ENCODE assay signal across 19 cellular contexts in the genomic region with DNA sequence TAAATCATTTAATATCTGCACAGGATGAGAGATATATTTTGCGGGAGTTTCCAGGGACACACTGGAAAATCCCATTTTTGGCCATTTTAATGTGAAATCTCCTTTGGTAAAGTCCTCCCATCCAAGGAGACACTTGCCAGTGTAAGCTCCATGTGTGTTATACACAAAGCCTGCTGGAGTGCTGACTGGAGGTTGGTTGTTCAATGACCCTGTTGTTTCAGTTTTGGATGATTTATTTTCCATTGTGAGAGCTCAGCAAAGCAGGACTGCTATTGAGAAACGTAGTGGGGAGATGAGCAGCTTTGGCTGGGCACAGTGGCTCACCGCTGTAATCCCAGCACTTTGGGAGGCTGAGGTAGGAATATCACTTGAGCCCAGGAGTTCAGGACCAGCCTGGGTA.
"Had no signal": no experiment of that assay in that cellular context is flagged by ENCODE, and none has a peak within 500 bp of the region (broad histone marks: within the 10 kb centered on the region; RNA-seq: fewer than 3 reads in every experiment).

No MANE protein-coding gene starts in this region.

- H3K4me3 Mint-ChIP-seq: activated CD4-positive, alpha-beta T cell treated with anti-CD3 and anti-CD28 coated beads for 36 hours; activated CD8-positive, alpha-beta T cell treated with anti-CD3 and anti-CD28 coated beads, Interleukin-2, amount 10 ng/mL, durations not matched to agents 7 days and 5 days; activated naive CD4-positive, alpha-beta T cell treated with anti-CD3 and anti-CD28 coated beads, Interleukin-2, amount 50 U/mL, for 24 hours had no signal

- H3K36me3 Mint-ChIP-seq: activated naive CD4-positive, alpha-beta T cell treated with anti-CD3 and anti-CD28 coated beads, Interleukin-2, amount 50 U/mL, for 24 hours had no signal

- H3K27ac Mint-ChIP-seq: activated CD4-positive, alpha-beta T cell treated with anti-CD3 and anti-CD28 coated beads for 36 hours; activated CD8-positive, alpha-beta T cell treated with anti-CD3 and anti-CD28 coated beads, Interleukin-2, amount 10 ng/mL, durations not matched to agents 7 days and 5 days; activated naive CD4-positive, alpha-beta T cell treated with anti-CD3 and anti-CD28 coated beads, Interleukin-2, amount 50 U/mL, for 24 hours had no signal

- DNase-seq: activated CD4-positive, alpha-beta T cell treated with anti-CD3 and anti-CD28 coated beads for 36 hours; activated CD4-positive, CD25-positive, alpha-beta regulatory T cell; activated CD8-positive, alpha-beta memory T cell treated with anti-CD3 and anti-CD28 coated beads, Interleukin-2, amount 50 U/mL, for 48 hours; activated CD8-positive, alpha-beta T cell treated with anti-CD3 and anti-CD28 coated beads, Interleukin-2, amount 10 ng/mL, durations not matched to agents 7 days and 5 days; activated naive CD4-positive, alpha-beta T cell; activated T-cell treated with anti-CD3 and anti-CD28 coated beads, Interleukin-2, amount 50 U/mL, for 1 hour; body of pancreas; central memory CD4-positive, alpha-beta T cell; MG63; NCI-H1105; NCI-H1436; NCI-H1694 treated with DMSO at 0.1 percent for 48 hours; NCI-H2029 treated with DMSO at 0.1 percent for 48 hours; NCI-H748 treated with DMSO at 0.1 percent for 48 hours; OCI-M1; RPMI8226; SK-N-SH; T-helper 1 cell had no signal
